In the genomic region with DNA sequence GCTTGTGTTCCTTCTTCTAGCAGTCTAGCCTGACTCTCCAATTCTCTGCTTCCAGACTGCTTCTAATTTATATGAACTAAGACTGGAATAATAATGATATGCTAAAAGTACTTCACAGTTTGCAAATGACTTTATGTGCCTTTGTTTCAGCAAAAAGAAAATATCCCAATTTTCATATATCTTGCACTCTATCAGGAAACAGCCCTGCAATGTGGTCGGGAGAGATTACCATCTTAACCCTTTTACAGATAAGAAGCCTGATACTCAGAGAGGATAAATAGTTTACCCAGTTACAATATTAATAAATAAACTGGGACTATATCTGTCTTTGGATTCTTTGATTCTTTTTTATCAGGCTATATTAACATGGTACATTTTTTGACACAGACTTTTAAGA, we compare ENCODE assay signal across 17 cellular contexts.
DNase-seq lines count a peak whose midpoint lies in the region; ATAC-seq and TF ChIP-seq lines count a peak whose summit lies in the region.
"Had no signal": no experiment of that assay in that cellular context is flagged by ENCODE, and none has a peak within 500 bp of the region (broad histone marks: within the 10 kb centered on the region; RNA-seq: fewer than 3 reads in every experiment).

No MANE protein-coding gene starts in this region.

- H3K36me3 Mint-ChIP-seq in activated naive CD4-positive, alpha-beta T cell treated with anti-CD3 and anti-CD28 coated beads for 36 hours (ENCODE audit: low read depth) = peaks cover 61% of the 10 kb centered on the region
- peaks cover 12% of the 10 kb centered on the region for H3K36me3 Mint-ChIP-seq in T-helper 17 cell (ENCODE audit: low read depth)
- H3K36me3 Mint-ChIP-seq in stimulated activated effector memory CD8-positive, alpha-beta T cell treated with anti-CD3 and anti-CD28 coated beads, Interleukin-12 subunit alpha, Interleukin-12 subunit beta, amount 100 ng/mL, for 72 hours = peaks cover 100% of the 10 kb centered on the region

- intact Hi-C loops in activated naive CD4-positive, alpha-beta T cell treated with anti-CD3 and anti-CD28 coated beads for 36 hours (cut with micrococcal nuclease) = loop anchor here (1.0 to 10.0 kb wide), 4 partner anchors 11 to 1105 kb away; partner anchors contain the start of gene IRF1
- intact Hi-C loops in heart right ventricle (cut with DNase I) = loop anchor here in 4 of 10 donors (10.0 kb wide), 2 partner anchors 125 to 225 kb away; partner anchors contain the start of genes CDC42SE2 (in 3 of the 4) and HINT1 (in 1 of the 4)

- H3K27me3 ChIP-seq in heart right ventricle = no peaks in the 10 kb centered on the region
- H3K27me3 ChIP-seq: cardiac muscle cell had no signal

- 59 to 70% methylated on average over 1 of the region's 1 CpG for WGBS in heart right ventricle, 2 donors

- H3K4me3 Mint-ChIP-seq in activated naive CD4-positive, alpha-beta T cell treated with anti-CD3 and anti-CD28 coated beads for 36 hours = peak overlapping the region; percentile 21
- H3K4me3 Mint-ChIP-seq in T-helper 17 cell = peak overlapping the region; percentile 83
- peak overlapping the region; percentile 32 for H3K4me3 Mint-ChIP-seq in stimulated activated effector memory CD8-positive, alpha-beta T cell treated with anti-CD3 and anti-CD28 coated beads, Interleukin-12 subunit alpha, Interleukin-12 subunit beta, amount 100 ng/mL, for 72 hours

- TF ChIP-seq CTCF in heart right ventricle (IDR thresholded peaks at IDR 0.05) = no peak

- peaks cover 0 to 96% (median 0%) of the 10 kb centered on the region in 9 donors for H3K36me3 ChIP-seq in heart right ventricle

- DNase-seq in activated naive CD4-positive, alpha-beta T cell treated with anti-CD3 and anti-CD28 coated beads for 36 hours = no peak
- DNase-seq in activated naive CD4-positive, alpha-beta T cell (lab: John Stamatoyannopoulos, UW) = no peak
- DNase-seq in T-helper 17 cell (no peak), dermis blood vessel endothelial cell (peak; percentile 42), heart right ventricle (no peak), HT-29 (ENCODE audit: low spot score) (no peak)
- DNase-seq in stimulated activated effector memory CD8-positive, alpha-beta T cell treated with anti-CD3 and anti-CD28 coated beads, Interleukin-12 subunit alpha, Interleukin-12 subunit beta, amount 100 ng/mL, for 72 hours (ENCODE audit: low spot score in 2 of 2) = no peak
- DNase-seq: HCEC 1CT, left ventricle myocardium inferior, NCI-H1694 treated with DMSO at 0.1 percent for 48 hours, NCI-H345, SW 1271, WERI-Rb-1 had no signal

- peak overlapping the region; percentile 96 for H3K27ac Mint-ChIP-seq in activated naive CD4-positive, alpha-beta T cell treated with anti-CD3 and anti-CD28 coated beads for 36 hours
- peak overlapping the region; percentile 96 for H3K27ac Mint-ChIP-seq in T-helper 17 cell
- peak overlapping the region; percentile 94 for H3K27ac Mint-ChIP-seq in stimulated activated effector memory CD8-positive, alpha-beta T cell treated with anti-CD3 and anti-CD28 coated beads, Interleukin-12 subunit alpha, Interleukin-12 subunit beta, amount 100 ng/mL, for 72 hours

- no peaks in the 10 kb centered on the region for H3K27me3 Mint-ChIP-seq in activated naive CD4-positive, alpha-beta T cell treated with anti-CD3 and anti-CD28 coated beads for 36 hours (ENCODE audit: low read depth)
- no peaks in the 10 kb centered on the region for H3K27me3 Mint-ChIP-seq in T-helper 17 cell

- H3K4me1 ChIP-seq in heart right ventricle = peaks cover 0 to 30% (median 3%) of the 10 kb centered on the region in 9 donors

- H3K27ac ChIP-seq in heart right ventricle = no peak overlapping the region
- H3K27ac ChIP-seq: cardiac muscle cell, HL-60, left ventricle myocardium inferior, WERI-Rb-1 had no signal

- peaks cover 96% of the 10 kb centered on the region for H3K4me1 Mint-ChIP-seq in activated naive CD4-positive, alpha-beta T cell treated with anti-CD3 and anti-CD28 coated beads for 36 hours (ENCODE audit: low read depth)
- peaks cover 50% of the 10 kb centered on the region for H3K4me1 Mint-ChIP-seq in T-helper 17 cell
- peaks cover 75% of the 10 kb centered on the region for H3K4me1 Mint-ChIP-seq in stimulated activated effector memory CD8-positive, alpha-beta T cell treated with anti-CD3 and anti-CD28 coated beads, Interleukin-12 subunit alpha, Interleukin-12 subunit beta, amount 100 ng/mL, for 72 hours

- no peaks in the 10 kb centered on the region for H3K9me3 ChIP-seq in T-helper 17 cell (ENCODE audit: control insufficient read depth, low read length, poor library complexity, severe bottlenecking)
- H3K9me3 ChIP-seq in heart right ventricle = no peaks in the 10 kb centered on the region
- H3K9me3 ChIP-seq: left ventricle myocardium inferior had no signal

- H3K9me3 Mint-ChIP-seq in activated naive CD4-positive, alpha-beta T cell treated with anti-CD3 and anti-CD28 coated beads for 36 hours = no peaks in the 10 kb centered on the region
- no peaks in the 10 kb centered on the region for H3K9me3 Mint-ChIP-seq in stimulated activated effector memory CD8-positive, alpha-beta T cell treated with anti-CD3 and anti-CD28 coated beads, Interleukin-12 subunit alpha, Interleukin-12 subunit beta, amount 100 ng/mL, for 72 hours

- CTCF ChIA-PET in activated naive CD4-positive, alpha-beta T cell treated with anti-CD3 and anti-CD28 coated beads for 36 hours (lab: Charles Lee) = interaction anchor here (1.2 to 1.7 kb wide), 3 partner anchors 11 to 104 kb away, joined by 3 to 8 read pairs (median 5); no protein-coding TSS in a partner anchor

- no peak overlapping the region for H3K4me3 ChIP-seq in heart right ventricle
- H3K4me3 ChIP-seq: cardiac muscle cell, left ventricle myocardium inferior had no signal

- no peak for ATAC-seq in T-helper 17 cell
- no peak for ATAC-seq in stimulated activated effector memory CD8-positive, alpha-beta T cell treated with anti-CD3 and anti-CD28 coated beads, Interleukin-12 subunit alpha, Interleukin-12 subunit beta, amount 100 ng/mL, for 72 hours
- no peak for ATAC-seq in heart right ventricle
- no peak for ATAC-seq in HG03342 (IDR thresholded peaks at IDR 0.05; ENCODE audit: unreplicated experiment)
- ATAC-seq: sciatic nerve had no signal

Comparison
In these comparisons a context has a peak if more than half of its experiments do, and no peak if none do; other contexts are left out.
1. H3K4me3 Mint-ChIP-seq: peak in every context shown above with its lines; median percentile 83 in T-helper 17 cell; 32 in stimulated activated effector memory CD8-positive, alpha-beta T cell treated with anti-CD3 and anti-CD28 coated beads, Interleukin-12 subunit alpha, Interleukin-12 subunit beta, amount 100 ng/mL, for 72 hours; 21 in activated naive CD4-positive, alpha-beta T cell treated with anti-CD3 and anti-CD28 coated beads for 36 hours.